In genomic region chr14:96264850-96265249, GRCh38 we compare ENCODE assay signal across 11 cellular contexts. TPM values are rescaled to one million over a fixed set of nuclear protein-coding genes. Genes with fewer than 3 reads are reported as not detected.
DNase-seq lines count a peak whose midpoint lies in the region; ATAC-seq and TF ChIP-seq lines count a peak whose summit lies in the region.
"Had no signal": no experiment of that assay in that cellular context is flagged by ENCODE, and none has a peak within 500 bp of the region (broad histone marks: within the 10 kb centered on the region; RNA-seq: fewer than 3 reads in every experiment).

No MANE protein-coding gene starts in this region.

- TF ChIP-seq CTCF in 22Rv1 (IDR thresholded peaks at IDR 0.05) (0 out of 2 replicates have a peak, but pooled peaks have one; percentile 18), GM06990 (IDR thresholded peaks at IDR 0.05; ENCODE audit: insufficient read depth, low read length, poor library complexity, severe bottlenecking) (peak; percentile 22), fibroblast of pulmonary artery (IDR thresholded peaks at IDR 0.05; ENCODE audit: low read length, missing control alignments) (peak; percentile 65)

- no peaks in the 10 kb centered on the region; the same call in 1 of the 2 replicates for H4K20me1 ChIP-seq in Karpas-422 (ENCODE audit: insufficient read depth, low read depth, low read length)

- H3K4me3 ChIP-seq in GM06990 (replicated peaks; ENCODE audit: low read depth, low read length) (no peak overlapping the region), fibroblast of pulmonary artery (replicated peaks; ENCODE audit: low read depth, low read length) (no peak overlapping the region), Karpas-422 (ENCODE audit: low read length) (no peak overlapping the region)

- no peak overlapping the region for H2AFZ ChIP-seq in Karpas-422 (ENCODE audit: low read length)
- H2AFZ ChIP-seq: parathyroid adenoma had no signal

- no peaks in the 10 kb centered on the region for H3K36me3 ChIP-seq in GM06990 (ENCODE audit: control insufficient read depth, insufficient read depth, low read length)
- no peaks in the 10 kb centered on the region for H3K36me3 ChIP-seq in Karpas-422 (ENCODE audit: insufficient read depth, low read length)

- H3K27me3 ChIP-seq in GM06990 (replicated peaks; ENCODE audit: control insufficient read depth, insufficient read depth, low read length) = no peaks in the 10 kb centered on the region; the same call in 1 of the 2 replicates
- no peaks in the 10 kb centered on the region for H3K27me3 ChIP-seq in Karpas-422 (ENCODE audit: low read length)

- DNase-seq in GM06990 (ENCODE audit: extremely low read depth, insufficient read length) (no peak), SK-MEL-5 (ENCODE audit: low read depth, low spot score) (peak; percentile 44), fibroblast of pulmonary artery (ENCODE audit: low read depth) (peak; percentile 63), Karpas-422 (no peak), DMS114 treated with DMSO at 0.1 percent for 48 hours (lab: John Stamatoyannopoulos, UW; ENCODE audit: unreplicated experiment) (no peak)
- DNase-seq: activated CD8-positive, alpha-beta memory T cell treated with anti-CD3 and anti-CD28 coated beads, Interleukin-2, amount 50 U/mL, for 48 hours; caudate nucleus had no signal

- H3K79me2 ChIP-seq in Karpas-422 (ENCODE audit: low read length) = no peaks in the 10 kb centered on the region
- H3K79me2 ChIP-seq: parathyroid adenoma had no signal

- H3K4me2 ChIP-seq in Karpas-422 (ENCODE audit: low read depth, low read length, poor library complexity, severe bottlenecking) = no peak overlapping the region

- no peak overlapping the region for H3K27ac ChIP-seq in 22Rv1
- H3K27ac ChIP-seq in Karpas-422 (ENCODE audit: low read length) = no peak overlapping the region
- H3K27ac ChIP-seq: parathyroid adenoma had no signal

- H3K4me1 ChIP-seq in Karpas-422 (ENCODE audit: low read length) = no peaks in the 10 kb centered on the region
- H3K4me1 ChIP-seq: parathyroid adenoma had no signal

- ATAC-seq in HG03439 (IDR thresholded peaks at IDR 0.05; ENCODE audit: unreplicated experiment) (no peak), HG02763 (IDR thresholded peaks at IDR 0.05; ENCODE audit: unreplicated experiment) (no peak)

- no peak overlapping the region for H3K9ac ChIP-seq in Karpas-422 (ENCODE audit: low read length)
- H3K9ac ChIP-seq: parathyroid adenoma had no signal

- in situ Hi-C loops in SK-MEL-5 (cut with HindIII; ENCODE audit: low pct_unique_long_range_greater_than_20kb, low sequenced_read_pairs) = no loop called here

- no peaks in the 10 kb centered on the region for H3K9me2 ChIP-seq in Karpas-422 (replicated peaks; ENCODE audit: insufficient read depth, low read length)

- no peaks in the 10 kb centered on the region for H3K9me3 ChIP-seq in Karpas-422 (ENCODE audit: low read length)

RNA-seq across cellular contexts. Expression of gene BDKRB1, which starts 8.8 kb away (rescaled TPM):
- 0.53 TPM in 1 of 2 replicates, not detected in the other for total RNA-seq in SK-MEL-5 (2014; rRNA removed; shearing (Covaris generic))
- polyA plus RNA-seq in SK-MEL-5 (2015; cell fraction: cytosol; rRNA removed) = 0.25 and 0.27 TPM in 2 replicates
- polyA plus RNA-seq in SK-MEL-5 (2015; cell fraction: nucleus; rRNA removed) = 0.15 TPM in 1 of 2 replicates, not detected in the other
- not detected in 2 replicates for total RNA-seq in Karpas-422 (2014; rRNA removed; shearing (Covaris generic); ENCODE audit: low replicate concordance)

Comparison
In these comparisons a context has a peak if more than half of its experiments do, and no peak if none do; other contexts are left out.
1. DNase-seq: peak in SK-MEL-5 (single experiment) and fibroblast of pulmonary artery (single experiment); none in GM06990 (single experiment), Karpas-422 (single experiment) and DMS114 treated with DMSO at 0.1 percent for 48 hours (single experiment).
2. Peak in every context shown above with its lines, with median percentiles within 50 percentile points of each other: CTCF ChIP-seq.